1 cellular context compared by ENCODE assay signal in the genomic region with DNA sequence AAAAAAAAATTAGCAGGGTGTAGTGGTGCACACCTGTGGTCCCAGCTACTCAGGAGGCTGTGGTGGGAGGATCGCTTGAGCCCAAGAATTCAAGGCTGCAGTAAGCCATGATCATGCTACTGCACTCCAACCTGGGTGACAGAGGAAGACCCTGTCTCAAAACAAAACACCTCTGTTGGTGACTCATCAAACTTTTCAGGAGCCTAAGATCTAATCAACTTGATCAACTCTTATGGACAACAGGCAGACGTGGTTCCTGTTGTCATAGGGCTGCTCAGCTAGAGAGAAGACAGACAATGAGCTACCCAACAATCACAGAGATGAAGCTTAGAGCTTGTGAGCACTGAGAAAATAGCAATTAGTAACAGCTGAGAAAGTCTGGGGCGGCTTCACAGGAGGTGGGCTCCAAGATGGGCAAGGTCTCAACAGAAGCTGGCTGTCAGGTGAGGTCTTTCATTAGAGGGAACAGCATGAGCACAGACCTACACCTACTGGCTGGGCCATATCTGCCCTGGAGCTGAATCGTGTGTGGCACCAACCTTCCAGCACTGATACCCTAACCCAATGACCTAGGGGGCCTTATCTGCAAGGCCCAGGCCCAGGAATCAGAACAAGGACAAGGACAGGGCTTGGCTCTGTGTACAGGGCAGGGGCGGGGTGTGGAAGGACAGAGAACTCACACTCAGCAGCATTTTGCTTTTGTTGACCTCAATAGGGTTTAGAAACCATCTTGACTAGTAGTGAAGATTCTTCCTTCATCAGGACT.
TF ChIP-seq lines count a peak whose summit lies in the region.

No MANE protein-coding gene starts in this region.

TF ChIP-seq in K562, 482 proteins besides CTCF, POLR2A, EP300 and RAD21 (continued from another document and continues in another):
- TF ChIP-seq, protein P1, sequence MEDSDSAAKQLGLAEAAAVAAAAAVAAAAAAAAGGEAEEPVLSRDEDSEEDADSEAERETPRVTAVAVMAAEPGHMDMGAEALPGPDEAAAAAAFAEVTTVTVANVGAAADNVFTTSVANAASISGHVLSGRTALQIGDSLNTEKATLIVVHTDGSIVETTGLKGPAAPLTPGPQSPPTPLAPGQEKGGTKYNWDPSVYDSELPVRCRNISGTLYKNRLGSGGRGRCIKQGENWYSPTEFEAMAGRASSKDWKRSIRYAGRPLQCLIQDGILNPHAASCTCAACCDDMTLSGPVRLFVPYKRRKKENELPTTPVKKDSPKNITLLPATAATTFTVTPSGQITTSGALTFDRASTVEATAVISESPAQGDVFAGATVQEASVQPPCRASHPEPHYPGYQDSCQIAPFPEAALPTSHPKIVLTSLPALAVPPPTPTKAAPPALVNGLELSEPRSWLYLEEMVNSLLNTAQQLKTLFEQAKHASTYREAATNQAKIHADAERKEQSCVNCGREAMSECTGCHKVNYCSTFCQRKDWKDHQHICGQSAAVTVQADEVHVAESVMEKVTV (CRISPR knock-in tag; IDR thresholded peaks at IDR 0.05), result no peak
- TF ChIP-seq NEUROD1 (IDR thresholded peaks at IDR 0.05; ENCODE audit: borderline replicate concordance, low read depth, low read length, partially characterized antibody), result peak; percentile 44
- no peak for TF ChIP-seq ZNF165 (CRISPR knock-in tag; IDR thresholded peaks at IDR 0.05; ENCODE audit: borderline replicate concordance)
- TF ChIP-seq, protein P2, sequence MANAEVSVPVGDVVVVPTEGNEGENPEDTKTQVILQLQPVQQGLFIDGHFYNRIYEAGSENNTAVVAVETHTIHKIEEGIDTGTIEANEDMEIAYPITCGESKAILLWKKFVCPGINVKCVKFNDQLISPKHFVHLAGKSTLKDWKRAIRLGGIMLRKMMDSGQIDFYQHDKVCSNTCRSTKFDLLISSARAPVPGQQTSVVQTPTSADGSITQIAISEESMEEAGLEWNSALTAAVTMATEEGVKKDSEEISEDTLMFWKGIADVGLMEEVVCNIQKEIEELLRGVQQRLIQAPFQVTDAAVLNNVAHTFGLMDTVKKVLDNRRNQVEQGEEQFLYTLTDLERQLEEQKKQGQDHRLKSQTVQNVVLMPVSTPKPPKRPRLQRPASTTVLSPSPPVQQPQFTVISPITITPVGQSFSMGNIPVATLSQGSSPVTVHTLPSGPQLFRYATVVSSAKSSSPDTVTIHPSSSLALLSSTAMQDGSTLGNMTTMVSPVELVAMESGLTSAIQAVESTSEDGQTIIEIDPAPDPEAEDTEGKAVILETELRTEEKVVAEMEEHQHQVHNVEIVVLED (CRISPR knock-in tag; IDR thresholded peaks at IDR 0.05), result no peak
- no peak for TF ChIP-seq KDM5B (IDR thresholded peaks at IDR 0.05; ENCODE audit: insufficient replicate concordance, low read depth, low read length)
- TF ChIP-seq, protein P3, sequence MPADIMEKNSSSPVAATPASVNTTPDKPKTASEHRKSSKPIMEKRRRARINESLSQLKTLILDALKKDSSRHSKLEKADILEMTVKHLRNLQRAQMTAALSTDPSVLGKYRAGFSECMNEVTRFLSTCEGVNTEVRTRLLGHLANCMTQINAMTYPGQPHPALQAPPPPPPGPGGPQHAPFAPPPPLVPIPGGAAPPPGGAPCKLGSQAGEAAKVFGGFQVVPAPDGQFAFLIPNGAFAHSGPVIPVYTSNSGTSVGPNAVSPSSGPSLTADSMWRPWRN (IDR thresholded peaks at IDR 0.05; ENCODE audit: low read depth), result 0 out of 2 replicates have a peak, but pooled peaks have one; percentile 42
- TF ChIP-seq KAT2B (IDR thresholded peaks at IDR 0.05; ENCODE audit: low read depth, low read length), result no peak
- no peak for TF ChIP-seq ZEB2 (IDR thresholded peaks at IDR 0.05)
- TF ChIP-seq ZNF830 (CRISPR knock-in tag; IDR thresholded peaks at IDR 0.05), result no peak
- TF ChIP-seq, protein P4, sequence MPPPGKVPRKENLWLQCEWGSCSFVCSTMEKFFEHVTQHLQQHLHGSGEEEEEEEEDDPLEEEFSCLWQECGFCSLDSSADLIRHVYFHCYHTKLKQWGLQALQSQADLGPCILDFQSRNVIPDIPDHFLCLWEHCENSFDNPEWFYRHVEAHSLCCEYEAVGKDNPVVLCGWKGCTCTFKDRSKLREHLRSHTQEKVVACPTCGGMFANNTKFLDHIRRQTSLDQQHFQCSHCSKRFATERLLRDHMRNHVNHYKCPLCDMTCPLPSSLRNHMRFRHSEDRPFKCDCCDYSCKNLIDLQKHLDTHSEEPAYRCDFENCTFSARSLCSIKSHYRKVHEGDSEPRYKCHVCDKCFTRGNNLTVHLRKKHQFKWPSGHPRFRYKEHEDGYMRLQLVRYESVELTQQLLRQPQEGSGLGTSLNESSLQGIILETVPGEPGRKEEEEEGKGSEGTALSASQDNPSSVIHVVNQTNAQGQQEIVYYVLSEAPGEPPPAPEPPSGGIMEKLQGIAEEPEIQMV (tag; conservative IDR thresholded peaks at IDR 0.05; ENCODE audit: low read depth), result no peak
- TF ChIP-seq, protein P5, sequence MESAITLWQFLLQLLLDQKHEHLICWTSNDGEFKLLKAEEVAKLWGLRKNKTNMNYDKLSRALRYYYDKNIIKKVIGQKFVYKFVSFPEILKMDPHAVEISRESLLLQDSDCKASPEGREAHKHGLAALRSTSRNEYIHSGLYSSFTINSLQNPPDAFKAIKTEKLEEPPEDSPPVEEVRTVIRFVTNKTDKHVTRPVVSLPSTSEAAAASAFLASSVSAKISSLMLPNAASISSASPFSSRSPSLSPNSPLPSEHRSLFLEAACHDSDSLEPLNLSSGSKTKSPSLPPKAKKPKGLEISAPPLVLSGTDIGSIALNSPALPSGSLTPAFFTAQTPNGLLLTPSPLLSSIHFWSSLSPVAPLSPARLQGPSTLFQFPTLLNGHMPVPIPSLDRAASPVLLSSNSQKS (CRISPR knock-in tag; IDR thresholded peaks at IDR 0.05), result no peak
- TF ChIP-seq RNF2 (IDR thresholded peaks at IDR 0.05), result no peak; the same call in 1 of the 2 replicates
- TF ChIP-seq ZBTB9 (CRISPR knock-in tag; IDR thresholded peaks at IDR 0.05), result 0 out of 2 replicates have a peak, but pooled peaks have one; percentile 11
- no peak for TF ChIP-seq CEBPG (CRISPR knock-in tag; IDR thresholded peaks at IDR 0.05)
- TF ChIP-seq CEBPG (tag; conservative IDR thresholded peaks at IDR 0.05 in 1 of 2, IDR thresholded peaks at IDR 0.05 in 1 of 2), result no peak
- TF ChIP-seq SIN3B (IDR thresholded peaks at IDR 0.05; ENCODE audit: low read depth), result no peak
- no peak for TF ChIP-seq ZNF740 (CRISPR knock-in tag; IDR thresholded peaks at IDR 0.05)
- TF ChIP-seq ZNF740 (tag; IDR thresholded peaks at IDR 0.05), result no peak
- TF ChIP-seq PTRF (tag; IDR thresholded peaks at IDR 0.05), result no peak
- no peak for TF ChIP-seq ATF1 (CRISPR knock-in tag; IDR thresholded peaks at IDR 0.05)
- 0 out of 2 replicates have a peak, but pooled peaks have one; percentile 32 for TF ChIP-seq ATF1 (tag; IDR thresholded peaks at IDR 0.05)
- no peak for TF ChIP-seq ZNF644 (tag; IDR thresholded peaks at IDR 0.05; ENCODE audit: low read depth)
- TF ChIP-seq ZZZ3 (IDR thresholded peaks at IDR 0.05), result no peak
- TF ChIP-seq ZNF609 (CRISPR knock-in tag; IDR thresholded peaks at IDR 0.05; ENCODE audit: borderline replicate concordance), result 0 out of 2 replicates have a peak, but pooled peaks have one; percentile 72
- no peak for TF ChIP-seq ZNF239 (CRISPR knock-in tag; IDR thresholded peaks at IDR 0.05)
- TF ChIP-seq ZNF124 (CRISPR knock-in tag; IDR thresholded peaks at IDR 0.05), result no peak
- TF ChIP-seq NELFE (IDR thresholded peaks at IDR 0.05; ENCODE audit: insufficient read depth, insufficient read length), result no peak
- no peak for TF ChIP-seq TAF1 (IDR thresholded peaks at IDR 0.05; ENCODE audit: control insufficient read depth, extremely low read depth, insufficient read depth, low read length, severe bottlenecking)
- no peak for TF ChIP-seq CREB3 (tag; conservative IDR thresholded peaks at IDR 0.05; ENCODE audit: low read depth)
- TF ChIP-seq ELK1 (CRISPR knock-in tag; IDR thresholded peaks at IDR 0.05), result no peak
- TF ChIP-seq HMGXB4 (CRISPR knock-in tag; IDR thresholded peaks at IDR 0.05), result no peak
